Comparison of ENCODE assay signal across 8 cellular contexts in genomic region chr9:111036946-111037743, GRCh38. TPM values are rescaled to one million over a fixed set of nuclear protein-coding genes. Genes with fewer than 3 reads are reported as not detected.
DNase-seq lines count a peak whose midpoint lies in the region; ATAC-seq, FAIRE-seq and TF ChIP-seq lines count a peak whose summit lies in the region.

No MANE protein-coding gene starts in this region.

- peak overlapping the region; percentile 95 for H3K4me3 ChIP-seq in SJSA1
- peak overlapping the region; percentile 51 for H3K4me3 ChIP-seq in parathyroid adenoma (ENCODE audit: low read depth, low read length)

- no peak for DNase-seq in GM12892 (ENCODE audit: insufficient read length)
- DNase-seq in SJSA1 (ENCODE audit: low read depth in 1 of 2, low spot score in 2 of 2) = peak in 1 of 2 experiments; percentile 57
- DNase-seq in globus pallidus (ENCODE audit: low spot score) = peak; percentile 49
- DNase-seq in activated CD4-positive, alpha-beta T cell treated with anti-CD3 and anti-CD28 coated beads, Interleukin-2, amount 10 ng/mL, durations not matched to agents 7 days and 5 days = no peak
- no peak for DNase-seq in stimulated activated CD4-positive, alpha-beta T cell treated with anti-CD3 and anti-CD28 coated beads, Interleukin-4, amount 100 ng/mL, for 24 hours
- DNase-seq in activated effector memory CD4-positive, alpha-beta T cell treated with Interleukin-2 at 50 U/mL for 16 hours = no peak

- H3K27me3 ChIP-seq in SJSA1 (replicated peaks) = no peaks in the 10 kb centered on the region
- H3K27me3 ChIP-seq in parathyroid adenoma (ENCODE audit: control insufficient read depth, insufficient read depth, low read length) = no peaks in the 10 kb centered on the region

- ATAC-seq in GM21786 (IDR thresholded peaks at IDR 0.05; ENCODE audit: unreplicated experiment) = no peak

- no peaks in the 10 kb centered on the region for H3K9me3 Mint-ChIP-seq in activated CD4-positive, alpha-beta T cell treated with anti-CD3 and anti-CD28 coated beads, Interleukin-2, amount 10 ng/mL, durations not matched to agents 7 days and 5 days

- peaks cover 20% of the 10 kb centered on the region for H3K4me1 ChIP-seq in SJSA1 (replicated peaks)
- no peaks in the 10 kb centered on the region for H3K4me1 ChIP-seq in parathyroid adenoma

- peaks cover 53% of the 10 kb centered on the region for H3K27me3 Mint-ChIP-seq in activated CD4-positive, alpha-beta T cell treated with anti-CD3 and anti-CD28 coated beads, Interleukin-2, amount 10 ng/mL, durations not matched to agents 7 days and 5 days

- H3K27ac ChIP-seq in SJSA1 (peak overlapping the region; percentile 55), parathyroid adenoma (no peak overlapping the region)

- peaks cover 9% of the 10 kb centered on the region for H3K4me1 Mint-ChIP-seq in activated CD4-positive, alpha-beta T cell treated with anti-CD3 and anti-CD28 coated beads, Interleukin-2, amount 10 ng/mL, durations not matched to agents 7 days and 5 days

- no peak overlapping the region for H3K9ac ChIP-seq in parathyroid adenoma

- no peak overlapping the region for H3K4me3 Mint-ChIP-seq in activated CD4-positive, alpha-beta T cell treated with anti-CD3 and anti-CD28 coated beads, Interleukin-2, amount 10 ng/mL, durations not matched to agents 7 days and 5 days

- H3K79me2 ChIP-seq in parathyroid adenoma = no peaks in the 10 kb centered on the region

- peak; percentile 81 for FAIRE-seq in GM12892 (lab: Jason Lieb, UNC)

- POLR2A ChIA-PET in activated CD4-positive, alpha-beta T cell treated with anti-CD3 and anti-CD28 coated beads, Interleukin-2, amount 10 ng/mL, durations not matched to agents 7 days and 5 days (lab: Charles Lee) = no interaction called here

- H3K36me3 ChIP-seq in SJSA1 (peaks cover 8% of the 10 kb centered on the region), parathyroid adenoma (ENCODE audit: control insufficient read depth, insufficient read depth, low read length) (no peaks in the 10 kb centered on the region)

- H3K9me3 ChIP-seq in SJSA1 (replicated peaks) = 0 out of 2 replicates have a peak, but pooled peaks cover 3% of the 10 kb centered on the region
- H3K9me3 ChIP-seq in parathyroid adenoma (ENCODE audit: control insufficient read depth, low read length) = no peaks in the 10 kb centered on the region

- no peak overlapping the region for H2AFZ ChIP-seq in parathyroid adenoma

- peak overlapping the region; percentile 81 for H3K4me2 ChIP-seq in parathyroid adenoma (ENCODE audit: low read length)

- CTCF ChIA-PET in activated CD4-positive, alpha-beta T cell treated with anti-CD3 and anti-CD28 coated beads, Interleukin-2, amount 10 ng/mL, durations not matched to agents 7 days and 5 days (lab: Charles Lee) = no interaction called here

- TF ChIP-seq POLR2A in GM12892 (IDR thresholded peaks at IDR 0.05; ENCODE audit: low read depth, low read length) = no peak

- H3K36me3 Mint-ChIP-seq in activated CD4-positive, alpha-beta T cell treated with anti-CD3 and anti-CD28 coated beads, Interleukin-2, amount 10 ng/mL, durations not matched to agents 7 days and 5 days (ENCODE audit: low read depth) = no peaks in the 10 kb centered on the region

- TF ChIP-seq CTCF in parathyroid adenoma (IDR thresholded peaks at IDR 0.05) = no peak

- no peak overlapping the region for H3K27ac Mint-ChIP-seq in activated CD4-positive, alpha-beta T cell treated with anti-CD3 and anti-CD28 coated beads, Interleukin-2, amount 10 ng/mL, durations not matched to agents 7 days and 5 days

RNA-seq across cellular contexts. Expression of gene LPAR1, which starts 1.1 kb away (rescaled TPM):
- polyA plus RNA-seq in GM12892 (2012; ENCODE audit: missing spikeins) = 0.74 TPM
- total RNA-seq in SJSA1 (2014; rRNA removed; shearing (Covaris generic)) = 8.0 and 21.7 TPM in 2 replicates
- not detected for total RNA-seq in activated CD4-positive, alpha-beta T cell treated with anti-CD3 and anti-CD28 coated beads, Interleukin-2, amount 10 ng/mL, durations not matched to agents 7 days and 5 days
